In the genomic region with DNA sequence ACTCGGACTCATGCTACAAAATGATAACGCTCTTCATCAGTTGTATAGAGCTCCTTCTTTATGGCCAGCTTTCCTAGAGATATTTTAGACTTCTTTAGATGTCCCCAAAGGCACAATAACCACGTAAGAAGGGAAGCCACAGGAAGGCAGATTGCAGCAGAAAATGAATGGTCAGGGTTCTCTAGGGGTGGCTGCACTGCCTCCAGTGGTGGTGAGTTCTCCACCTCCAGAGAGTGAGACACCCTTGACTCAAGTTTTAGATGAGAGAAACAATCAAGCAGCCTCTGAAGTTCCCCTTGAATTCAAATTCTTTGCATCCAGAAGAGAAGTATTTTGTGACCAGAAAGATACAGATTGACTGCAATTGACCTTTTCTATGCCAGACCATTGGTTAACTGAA, we compare ENCODE assay signal across 2 cellular contexts.
TF ChIP-seq lines count a peak whose summit lies in the region.

No MANE protein-coding gene starts in this region.

TF ChIP-seq in A549, 52 proteins besides CTCF, POLR2A, EP300 and RAD21 (continued from another document):
- TF ChIP-seq POLR2AphosphoS2 (conservative IDR thresholded peaks at IDR 0.05; ENCODE audit: low read length), result no peak
- TF ChIP-seq CEBPB (IDR thresholded peaks at IDR 0.05), result no peak
- no peak for TF ChIP-seq TP53 (CRISPR knock-in tag; IDR thresholded peaks at IDR 0.05)
- no peak for TF ChIP-seq FOSL2 (IDR thresholded peaks at IDR 0.05)
- no peak for TF ChIP-seq FOSL2 (CRISPR knock-in tag; IDR thresholded peaks at IDR 0.05)
- TF ChIP-seq, protein P1, sequence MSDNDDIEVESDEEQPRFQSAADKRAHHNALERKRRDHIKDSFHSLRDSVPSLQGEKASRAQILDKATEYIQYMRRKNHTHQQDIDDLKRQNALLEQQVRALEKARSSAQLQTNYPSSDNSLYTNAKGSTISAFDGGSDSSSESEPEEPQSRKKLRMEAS (IDR thresholded peaks at IDR 0.05), result no peak
- TF ChIP-seq SREBF2 (IDR thresholded peaks at IDR 0.05), result no peak
- TF ChIP-seq HOXA7 (CRISPR knock-in tag; IDR thresholded peaks at IDR 0.05), result no peak
- no peak for TF ChIP-seq MYC (IDR thresholded peaks at IDR 0.05; ENCODE audit: borderline replicate concordance, low read length)
- TF ChIP-seq EHMT2 (IDR thresholded peaks at IDR 0.05; ENCODE audit: low read depth), result no peak
- TF ChIP-seq CBX2 (IDR thresholded peaks at IDR 0.05; ENCODE audit: borderline replicate concordance, low read depth), result no peak
- TF ChIP-seq NFE2L2 (conservative IDR thresholded peaks at IDR 0.05; ENCODE audit: low read length), result no peak
- no peak for TF ChIP-seq EHF (CRISPR knock-in tag; IDR thresholded peaks at IDR 0.05)
- no peak for TF ChIP-seq HOXB13 (CRISPR knock-in tag; IDR thresholded peaks at IDR 0.05; ENCODE audit: low read depth)
- TF ChIP-seq, protein P2, sequence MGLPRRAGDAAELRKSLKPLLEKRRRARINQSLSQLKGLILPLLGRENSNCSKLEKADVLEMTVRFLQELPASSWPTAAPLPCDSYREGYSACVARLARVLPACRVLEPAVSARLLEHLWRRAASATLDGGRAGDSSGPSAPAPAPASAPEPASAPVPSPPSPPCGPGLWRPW (IDR thresholded peaks at IDR 0.05), result no peak

TF ChIP-seq in HCT116, 20 proteins besides CTCF, POLR2A, EP300 and RAD21 (continued from another document):
- TF ChIP-seq, protein P3, sequence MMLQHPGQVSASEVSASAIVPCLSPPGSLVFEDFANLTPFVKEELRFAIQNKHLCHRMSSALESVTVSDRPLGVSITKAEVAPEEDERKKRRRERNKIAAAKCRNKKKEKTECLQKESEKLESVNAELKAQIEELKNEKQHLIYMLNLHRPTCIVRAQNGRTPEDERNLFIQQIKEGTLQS (IDR thresholded peaks at IDR 0.05), result no peak
- TF ChIP-seq SIN3A (IDR thresholded peaks at IDR 0.05; ENCODE audit: low read depth) (no peak), EZH2phosphoT487 (IDR thresholded peaks at IDR 0.05; ENCODE audit: borderline replicate concordance) (no peak), YY1 (IDR thresholded peaks at IDR 0.05; ENCODE audit: extremely low read depth, insufficient replicate concordance, low read depth, low read length) (no peak), FOSL1 (IDR thresholded peaks at IDR 0.05; ENCODE audit: low read depth) (no peak), SP1 (IDR thresholded peaks at IDR 0.05; ENCODE audit: low read depth) (no peak), CBX3 (IDR thresholded peaks at IDR 0.05; ENCODE audit: low read depth) (no peak)
